ENCODE assay signal across 18 cellular contexts in genomic region chr3:73525591-73525990, GRCh38.
A peak's percentile ranks its signal among the peaks of the same experiment; 100 is the strongest.
DNase-seq lines count a peak whose midpoint lies in the region; ATAC-seq and TF ChIP-seq lines count a peak whose summit lies in the region.
"Had no signal": no experiment of that assay in that cellular context is flagged by ENCODE, and none has a peak within 500 bp of the region (broad histone marks: within the 10 kb centered on the region; RNA-seq: fewer than 3 reads in every experiment).

No MANE protein-coding gene starts in this region.

- intact Hi-C loops in left ventricle myocardium inferior (cut with micrococcal nuclease), result no loop called here
- intact Hi-C loops in transverse colon (cut with DNase I; ENCODE audit: low total_unique reads), result no loop called here

- H3K4me3 ChIP-seq in left ventricle myocardium inferior (no peak overlapping the region), right atrium auricular region (no peak overlapping the region), gastroesophageal sphincter (peak overlapping the region; percentile 29 to 50), rectal smooth muscle tissue (ENCODE audit: low read length) (no peak overlapping the region), transverse colon (no peak overlapping the region)
- H3K4me3 ChIP-seq: A549 had no signal

- in situ Hi-C loops in transverse colon (cut with MboI; ENCODE audit: low pct_ligation_motif_present in 1 of 4, low pct_unique_long_range_greater_than_20kb in 1 of 4, low sequenced_read_pairs in 3 of 4), result no loop called here

- no peak overlapping the region for H3K4me3 Mint-ChIP-seq in activated naive CD8-positive, alpha-beta T cell treated with anti-CD3 and anti-CD28 coated beads, Interleukin-2, amount 50 U/mL, for 24 hours
- H3K4me3 Mint-ChIP-seq: CD4-positive, alpha-beta T cell; HFFc6 had no signal

- no peaks in the 10 kb centered on the region for H3K4me1 Mint-ChIP-seq in activated naive CD8-positive, alpha-beta T cell treated with anti-CD3 and anti-CD28 coated beads, Interleukin-2, amount 50 U/mL, for 24 hours

- H3K27ac Mint-ChIP-seq in activated naive CD8-positive, alpha-beta T cell treated with anti-CD3 and anti-CD28 coated beads, Interleukin-2, amount 50 U/mL, for 24 hours, result no peak overlapping the region
- H3K27ac Mint-ChIP-seq: CD4-positive, alpha-beta T cell; HFFc6 had no signal

- peaks cover 1% of the 10 kb centered on the region for H3K27me3 Mint-ChIP-seq in activated naive CD8-positive, alpha-beta T cell treated with anti-CD3 and anti-CD28 coated beads, Interleukin-2, amount 50 U/mL, for 24 hours

- H3K27ac ChIP-seq in left ventricle myocardium inferior (replicated peaks) (peak overlapping the region; percentile 57), right atrium auricular region (no peak overlapping the region), gastroesophageal sphincter (peak overlapping the region; percentile 73 to 100 (median 88)), rectal smooth muscle tissue (ENCODE audit: low read depth, low read length) (peak overlapping the region; percentile 51), transverse colon (peak overlapping the region in 3 of 4 donors; percentile 32 to 86 (median 83))
- H3K27ac ChIP-seq: 22Rv1, A549, C4-2B had no signal

- 68 to 81% methylated on average over 6 of the region's 6 CpGs for WGBS in gastroesophageal sphincter (ENCODE audit: low coverage in 1 of 2), 2 donors
- WGBS in transverse colon (ENCODE audit: low coverage in 1 of 2), 2 donors, result 73 to 100% methylated on average over 1 to 6 of the region's 6 CpGs

- no peak for TF ChIP-seq CTCF in left ventricle myocardium inferior (IDR thresholded peaks at IDR 0.05; ENCODE audit: borderline replicate concordance)
- TF ChIP-seq CTCF in right atrium auricular region (IDR thresholded peaks at IDR 0.05), result no peak
- no peak for TF ChIP-seq CTCF in gastroesophageal sphincter (IDR thresholded peaks at IDR 0.05)
- TF ChIP-seq CTCF in transverse colon (IDR thresholded peaks at IDR 0.05), result no peak

- TF ChIP-seq EP300 in gastroesophageal sphincter (IDR thresholded peaks at IDR 0.05) (no peak), transverse colon (IDR thresholded peaks at IDR 0.05; ENCODE audit: low read depth) (no peak)

- H3K4me1 ChIP-seq in left ventricle myocardium inferior, result peaks cover 60% of the 10 kb centered on the region
- peaks cover 0 to 38% of the 10 kb centered on the region in 2 donors for H3K4me1 ChIP-seq in right atrium auricular region
- peaks cover 8 to 83% (median 11%) of the 10 kb centered on the region in 3 donors for H3K4me1 ChIP-seq in gastroesophageal sphincter
- H3K4me1 ChIP-seq in rectal smooth muscle tissue (ENCODE audit: control insufficient read depth, insufficient read depth, low read length), result peaks cover 29% of the 10 kb centered on the region
- H3K4me1 ChIP-seq in transverse colon, result peaks cover 18 to 46% (median 25%) of the 10 kb centered on the region in 4 donors
- H3K4me1 ChIP-seq: A549, Caco-2 had no signal

- ATAC-seq in gastroesophageal sphincter (no peak), GM19463 (IDR thresholded peaks at IDR 0.05; ENCODE audit: unreplicated experiment) (no peak)
- no peak for ATAC-seq in activated naive CD8-positive, alpha-beta T cell treated with anti-CD3 and anti-CD28 coated beads, Interleukin-2, amount 50 U/mL, for 24 hours
- no peak for ATAC-seq in stimulated activated naive CD8-positive, alpha-beta T cell treated with anti-CD3 and anti-CD28 coated beads, Interleukin-15, Interleukin-2, amounts not matched to agents 100 U/mL and 50 U/mL, for 24 hours
- ATAC-seq: A549, HCT116 had no signal

- TF ChIP-seq POLR2A in gastroesophageal sphincter (IDR thresholded peaks at IDR 0.05), result no peak
- TF ChIP-seq POLR2A in transverse colon (IDR thresholded peaks at IDR 0.05), result no peak

- peaks cover 5% of the 10 kb centered on the region for H3K9me3 ChIP-seq in left ventricle myocardium inferior (replicated peaks)
- no peaks in the 10 kb centered on the region for H3K9me3 ChIP-seq in right atrium auricular region
- H3K9me3 ChIP-seq in gastroesophageal sphincter, result no peaks in the 10 kb centered on the region
- no peaks in the 10 kb centered on the region for H3K9me3 ChIP-seq in transverse colon
- H3K9me3 ChIP-seq: A549, Caco-2 had no signal

- H3K9ac ChIP-seq in rectal smooth muscle tissue (ENCODE audit: low read length), result no peak overlapping the region

- no peak for DNase-seq in left ventricle myocardium inferior
- no peak for DNase-seq in right atrium auricular region (ENCODE audit: low spot score)
- no peak for DNase-seq in transverse colon
- no peak for DNase-seq in activated naive CD8-positive, alpha-beta T cell treated with anti-CD3 and anti-CD28 coated beads, Interleukin-2, amount 50 U/mL, for 24 hours
- DNase-seq in stimulated activated naive CD8-positive, alpha-beta T cell treated with anti-CD3 and anti-CD28 coated beads, Interleukin-15, Interleukin-2, amounts not matched to agents 100 U/mL and 50 U/mL, for 24 hours, result no peak
- DNase-seq: AML-193; Caco-2; CD4-positive, alpha-beta T cell; GOT3; H7; HFFc6 had no signal

- H3K27me3 ChIP-seq in left ventricle myocardium inferior (ENCODE audit: low read depth) (no peaks in the 10 kb centered on the region), right atrium auricular region (no peaks in the 10 kb centered on the region), gastroesophageal sphincter (no peaks in the 10 kb centered on the region), rectal smooth muscle tissue (ENCODE audit: control insufficient read depth, insufficient read depth, low read length) (no peaks in the 10 kb centered on the region), transverse colon (no peaks in the 10 kb centered on the region)

- H3K36me3 Mint-ChIP-seq in activated naive CD8-positive, alpha-beta T cell treated with anti-CD3 and anti-CD28 coated beads, Interleukin-2, amount 50 U/mL, for 24 hours (ENCODE audit: low read depth), result no peaks in the 10 kb centered on the region

- H3K9me3 Mint-ChIP-seq in activated naive CD8-positive, alpha-beta T cell treated with anti-CD3 and anti-CD28 coated beads, Interleukin-2, amount 50 U/mL, for 24 hours, result no peaks in the 10 kb centered on the region
- H3K9me3 Mint-ChIP-seq: CD4-positive, alpha-beta T cell had no signal

- H3K36me3 ChIP-seq in left ventricle myocardium inferior (no peaks in the 10 kb centered on the region), right atrium auricular region (no peaks in the 10 kb centered on the region), gastroesophageal sphincter (no peaks in the 10 kb centered on the region), rectal smooth muscle tissue (ENCODE audit: control insufficient read depth, insufficient read depth, low read length) (no peaks in the 10 kb centered on the region), transverse colon (no peaks in the 10 kb centered on the region)

Comparison
In these comparisons a context has a peak if more than half of its experiments do, and no peak if none do; other contexts are left out.
1. H3K27ac ChIP-seq: peak in left ventricle myocardium inferior (single experiment), gastroesophageal sphincter (4 of 4), rectal smooth muscle tissue (single experiment) and transverse colon (3 of 4); none in right atrium auricular region (0 of 2).
2. H3K4me3 ChIP-seq: peak in gastroesophageal sphincter (2 of 2); none in left ventricle myocardium inferior (single experiment), right atrium auricular region (0 of 2), rectal smooth muscle tissue (single experiment) and transverse colon (0 of 4).